In genomic region chr22:36371920-36372319, GRCh38 we compare ENCODE assay signal across 10 cellular contexts. TPM values are rescaled to one million over a fixed set of nuclear protein-coding genes. Genes with fewer than 3 reads are reported as not detected.
A peak's percentile ranks its signal among the peaks of the same experiment; 100 is the strongest.
DNase-seq lines count a peak whose midpoint lies in the region; ATAC-seq lines count a peak whose summit lies in the region.
"Had no signal": no experiment of that assay in that cellular context is flagged by ENCODE, and none has a peak within 500 bp of the region (broad histone marks: within the 10 kb centered on the region; RNA-seq: fewer than 3 reads in every experiment).

No MANE protein-coding gene starts in this region.

- H3K9me3 ChIP-seq in right cardiac atrium (ENCODE audit: control insufficient read depth, low read length): no peaks in the 10 kb centered on the region

- intact Hi-C loops in right cardiac atrium (cut with DNase I): no loop called here

- peak overlapping the region; percentile 31 for H3K4me3 Mint-ChIP-seq in activated CD4-positive, alpha-beta memory T cell treated with anti-CD3 and anti-CD28 coated beads, Interleukin-2, amount 10 ng/mL, durations not matched to agents 7 days and 5 days
- peak overlapping the region; percentile 99 for H3K4me3 Mint-ChIP-seq in stimulated activated effector memory CD8-positive, alpha-beta T cell treated with anti-CD3 and anti-CD28 coated beads, Interleukin-12 subunit alpha, Interleukin-12 subunit beta, amount 100 ng/mL, for 72 hours

- no peaks in the 10 kb centered on the region for H3K27me3 Mint-ChIP-seq in activated CD4-positive, alpha-beta memory T cell treated with anti-CD3 and anti-CD28 coated beads, Interleukin-2, amount 10 ng/mL, durations not matched to agents 7 days and 5 days

- WGBS in right cardiac atrium: 74% methylated on average over 2 of the region's 2 CpGs

- peaks cover 96% of the 10 kb centered on the region for H3K4me1 Mint-ChIP-seq in activated CD4-positive, alpha-beta memory T cell treated with anti-CD3 and anti-CD28 coated beads, Interleukin-2, amount 10 ng/mL, durations not matched to agents 7 days and 5 days
- H3K4me1 Mint-ChIP-seq in stimulated activated effector memory CD8-positive, alpha-beta T cell treated with anti-CD3 and anti-CD28 coated beads, Interleukin-12 subunit alpha, Interleukin-12 subunit beta, amount 100 ng/mL, for 72 hours: peaks cover 92% of the 10 kb centered on the region

- H3K4me1 ChIP-seq in right cardiac atrium (ENCODE audit: control insufficient read depth, insufficient read depth, low read length): peaks cover 52% of the 10 kb centered on the region

- peak overlapping the region; percentile 52 for H3K27ac ChIP-seq in right cardiac atrium (ENCODE audit: low read length)

- ATAC-seq in right cardiac atrium: no peak
- ATAC-seq in stimulated activated effector memory CD8-positive, alpha-beta T cell treated with anti-CD3 and anti-CD28 coated beads, Interleukin-12 subunit alpha, Interleukin-12 subunit beta, amount 100 ng/mL, for 72 hours: no peak
- no peak for ATAC-seq in GM21619 (IDR thresholded peaks at IDR 0.05; ENCODE audit: unreplicated experiment)

- H3K27ac Mint-ChIP-seq in activated CD4-positive, alpha-beta memory T cell treated with anti-CD3 and anti-CD28 coated beads, Interleukin-2, amount 10 ng/mL, durations not matched to agents 7 days and 5 days: peak overlapping the region; percentile 92
- H3K27ac Mint-ChIP-seq in stimulated activated effector memory CD8-positive, alpha-beta T cell treated with anti-CD3 and anti-CD28 coated beads, Interleukin-12 subunit alpha, Interleukin-12 subunit beta, amount 100 ng/mL, for 72 hours: peak overlapping the region; percentile 92

- CTCF ChIA-PET in activated CD4-positive, alpha-beta memory T cell treated with anti-CD3 and anti-CD28 coated beads, Interleukin-2, amount 10 ng/mL, durations not matched to agents 7 days and 5 days (lab: Charles Lee): interaction anchor here (2.0 to 2.1 kb wide), 2 partner anchors 13 to 39 kb away, joined by 5 to 11 read pairs; no protein-coding TSS in a partner anchor

- POLR2A ChIA-PET in activated CD4-positive, alpha-beta memory T cell treated with anti-CD3 and anti-CD28 coated beads, Interleukin-2, amount 10 ng/mL, durations not matched to agents 7 days and 5 days (lab: Charles Lee): interaction anchor here (0.8 to 23.7 kb wide), 7 partner anchors 9 to 98 kb away, joined by 3 to 355 read pairs (median 12); no protein-coding TSS in a partner anchor

- no peaks in the 10 kb centered on the region for H3K9me3 Mint-ChIP-seq in activated CD4-positive, alpha-beta memory T cell treated with anti-CD3 and anti-CD28 coated beads, Interleukin-2, amount 10 ng/mL, durations not matched to agents 7 days and 5 days
- no peaks in the 10 kb centered on the region for H3K9me3 Mint-ChIP-seq in stimulated activated effector memory CD8-positive, alpha-beta T cell treated with anti-CD3 and anti-CD28 coated beads, Interleukin-12 subunit alpha, Interleukin-12 subunit beta, amount 100 ng/mL, for 72 hours

- H3K4me3 ChIP-seq in right cardiac atrium (ENCODE audit: low read length): no peak overlapping the region

- H3K36me3 Mint-ChIP-seq in activated CD4-positive, alpha-beta memory T cell treated with anti-CD3 and anti-CD28 coated beads, Interleukin-2, amount 10 ng/mL, durations not matched to agents 7 days and 5 days (ENCODE audit: low read depth): peaks cover 80% of the 10 kb centered on the region
- peaks cover 97% of the 10 kb centered on the region for H3K36me3 Mint-ChIP-seq in stimulated activated effector memory CD8-positive, alpha-beta T cell treated with anti-CD3 and anti-CD28 coated beads, Interleukin-12 subunit alpha, Interleukin-12 subunit beta, amount 100 ng/mL, for 72 hours

- no peaks in the 10 kb centered on the region for H3K27me3 ChIP-seq in right cardiac atrium (ENCODE audit: control insufficient read depth, insufficient read depth)

- peak; percentile 27 for DNase-seq in NCI-H2029 (lab: John Stamatoyannopoulos, UW)
- DNase-seq in NCI-H2029 treated with DMSO at 0.1 percent for 48 hours (lab: John Stamatoyannopoulos, UW): no peak
- DNase-seq in activated CD4-positive, alpha-beta memory T cell treated with anti-CD3 and anti-CD28 coated beads, Interleukin-2, amount 10 ng/mL, durations not matched to agents 7 days and 5 days: no peak
- no peak for DNase-seq in right cardiac atrium
- no peak for DNase-seq in stimulated activated effector memory CD8-positive, alpha-beta T cell treated with anti-CD3 and anti-CD28 coated beads, Interleukin-12 subunit alpha, Interleukin-12 subunit beta, amount 100 ng/mL, for 72 hours (ENCODE audit: low spot score in 2 of 2)
- DNase-seq in stimulated activated CD4-positive, alpha-beta T cell treated with anti-CD3 and anti-CD28 coated beads, Interleukin-4, amount 100 ng/mL, for 4 hours: no peak
- no peak for DNase-seq in DMS153 treated with DMSO at 0.1 percent for 48 hours (lab: John Stamatoyannopoulos, UW; ENCODE audit: unreplicated experiment)
- DNase-seq: activated CD8-positive, alpha-beta memory T cell treated with anti-CD3 and anti-CD28 coated beads, Interleukin-2, amount 50 U/mL, for 48 hours; foreskin melanocyte had no signal

RNA-seq across cellular contexts. Expression of gene MYH9, which starts 15.8 kb away (rescaled TPM):
- total RNA-seq in activated CD4-positive, alpha-beta memory T cell treated with anti-CD3 and anti-CD28 coated beads, Interleukin-2, amount 10 ng/mL, durations not matched to agents 7 days and 5 days: 100 to 1,000 TPM; 840 to 865 TPM
- 100 to 1,000 TPM; 140 to 224 (median 163) TPM for total RNA-seq in right cardiac atrium
- 92.5 TPM for polyA plus RNA-seq in right cardiac atrium
